ENCODE assay signal across 7 cellular contexts in genomic region chr12:107091989-107092641, GRCh38. TPM values are rescaled to one million over a fixed set of nuclear protein-coding genes. Genes with fewer than 3 reads are reported as not detected.
A peak's percentile ranks its signal among the peaks of the same experiment; 100 is the strongest.
DNase-seq lines count a peak whose midpoint lies in the region; ATAC-seq and TF ChIP-seq lines count a peak whose summit lies in the region.

No MANE protein-coding gene starts in this region.

- H3K9me3 ChIP-seq in NT2/D1 (ENCODE audit: insufficient read depth, low read length) (peaks cover 37% of the 10 kb centered on the region; the same call in 1 of the 2 replicates), body of pancreas (no peaks in the 10 kb centered on the region)

- H3K9ac ChIP-seq in NT2/D1 (ENCODE audit: insufficient read length, low read depth) = peak overlapping the region; percentile 88

- H3K27ac ChIP-seq in body of pancreas = peak overlapping the region; percentile 81 to 98 (median 96)

- H3K27me3 ChIP-seq in NT2/D1 (ENCODE audit: insufficient read depth, insufficient read length) (no peaks in the 10 kb centered on the region), body of pancreas (no peaks in the 10 kb centered on the region)

- peak; percentile 33 to 90 (median 84) for TF ChIP-seq CTCF in body of pancreas (IDR thresholded peaks at IDR 0.05)
- peak; percentile 76 for TF ChIP-seq CTCF in retinal pigment epithelial cell (conservative IDR thresholded peaks at IDR 0.05; ENCODE audit: low read depth, low read length)

- WGBS in body of pancreas, 2 donors = 0 to 1% methylated on average over 6 of the region's 6 CpGs

- intact Hi-C loops in body of pancreas (cut with DNase I) = no loop called here

- peak; percentile 86 for DNase-seq in ELF-1 (ENCODE audit: low read depth, low spot score)
- DNase-seq in Jurkat, Clone E6-1 (ENCODE audit: low read depth, low spot score) = peak; percentile 93
- peak; percentile 82 for DNase-seq in NT2/D1 (ENCODE audit: low read depth, low spot score)
- peak; percentile 24 to 72 (median 44) for DNase-seq in body of pancreas
- peak; percentile 72 for DNase-seq in iPS DF 19.7 (ENCODE audit: low read depth, low spot score)
- peak; percentile 92 for DNase-seq in retinal pigment epithelial cell (ENCODE audit: low read depth)

- H3K36me3 ChIP-seq in NT2/D1 (ENCODE audit: insufficient read depth, insufficient read length, low read length) (no peaks in the 10 kb centered on the region), body of pancreas (replicated peaks in 1 of 2; ENCODE audit: insufficient read depth in 1 of 2, low read depth in 2 of 2) (no peaks in the 10 kb centered on the region)

- ATAC-seq in body of pancreas (peak; percentile 39), HG03139 (IDR thresholded peaks at IDR 0.05; ENCODE audit: unreplicated experiment) (no peak)

- peak overlapping the region; percentile 82 for H3K4me3 ChIP-seq in Jurkat, Clone E6-1 (ENCODE audit: low read length)
- peak overlapping the region; percentile 95 for H3K4me3 ChIP-seq in NT2/D1 (ENCODE audit: insufficient read length, low read depth)
- H3K4me3 ChIP-seq in body of pancreas = peak overlapping the region in 1 of 2 donors; percentile 66
- peak overlapping the region; percentile 90 for H3K4me3 ChIP-seq in retinal pigment epithelial cell (ENCODE audit: low read length)

- TF ChIP-seq POLR2A in body of pancreas (IDR thresholded peaks at IDR 0.05) = peak in 2 of 3 donors; percentile 38 to 55

- H3K4me1 ChIP-seq in NT2/D1 (ENCODE audit: insufficient read depth, insufficient read length) (no peaks in the 10 kb centered on the region), body of pancreas (peaks cover 21% of the 10 kb centered on the region)

RNA-seq across cellular contexts. Expression of gene CRY1, which starts 1.2 kb away (rescaled TPM):
- polyA plus RNA-seq in Jurkat, Clone E6-1 (2012; ENCODE audit: insufficient read depth, insufficient read length) = 29.2 TPM
- 10 to 100 TPM; 12.5 to 15.6 TPM for total RNA-seq in body of pancreas
